In the genomic region with DNA sequence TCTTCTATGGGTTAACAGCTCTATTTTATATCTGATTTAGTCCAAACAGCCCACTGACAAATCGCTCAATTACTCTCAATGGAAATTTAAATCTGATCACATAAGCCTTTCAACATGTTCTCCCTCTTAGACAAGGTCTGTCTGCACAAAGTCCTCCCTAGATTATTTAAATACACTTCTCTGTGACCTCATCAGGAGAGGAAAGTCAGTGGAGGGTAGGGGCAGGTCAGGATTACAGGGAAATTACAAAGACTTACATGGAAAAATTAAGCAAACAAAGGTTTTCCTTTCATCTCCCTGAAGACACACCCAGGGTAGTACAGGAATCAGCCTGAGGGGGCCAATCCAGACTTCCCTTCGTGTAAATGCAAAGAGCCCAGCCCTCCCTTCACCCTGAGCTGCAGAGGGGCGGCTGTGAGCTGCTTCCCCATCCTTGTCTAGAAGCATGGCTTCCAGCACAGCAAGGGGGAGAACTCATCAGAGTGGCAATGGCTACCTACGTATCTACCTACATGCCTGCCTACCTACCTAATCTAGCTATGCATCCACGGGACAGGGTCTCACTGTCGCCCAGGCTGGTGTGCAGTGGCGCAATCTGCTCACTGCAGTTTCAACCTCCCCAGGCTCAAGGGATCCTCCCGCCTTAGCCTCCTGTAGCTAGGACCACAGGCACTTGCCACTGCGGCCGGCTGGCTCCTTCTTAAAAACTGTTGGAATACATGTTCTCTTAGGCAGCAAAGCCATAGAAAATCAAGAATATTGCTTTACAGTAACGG, we compare ENCODE assay signal across 1 cellular context.
TF ChIP-seq lines count a peak whose summit lies in the region.

No MANE protein-coding gene starts in this region.

TF ChIP-seq in WTC11, 78 proteins besides CTCF, POLR2A, EP300 and RAD21 (continued from another document):
- TF ChIP-seq, protein P1, sequence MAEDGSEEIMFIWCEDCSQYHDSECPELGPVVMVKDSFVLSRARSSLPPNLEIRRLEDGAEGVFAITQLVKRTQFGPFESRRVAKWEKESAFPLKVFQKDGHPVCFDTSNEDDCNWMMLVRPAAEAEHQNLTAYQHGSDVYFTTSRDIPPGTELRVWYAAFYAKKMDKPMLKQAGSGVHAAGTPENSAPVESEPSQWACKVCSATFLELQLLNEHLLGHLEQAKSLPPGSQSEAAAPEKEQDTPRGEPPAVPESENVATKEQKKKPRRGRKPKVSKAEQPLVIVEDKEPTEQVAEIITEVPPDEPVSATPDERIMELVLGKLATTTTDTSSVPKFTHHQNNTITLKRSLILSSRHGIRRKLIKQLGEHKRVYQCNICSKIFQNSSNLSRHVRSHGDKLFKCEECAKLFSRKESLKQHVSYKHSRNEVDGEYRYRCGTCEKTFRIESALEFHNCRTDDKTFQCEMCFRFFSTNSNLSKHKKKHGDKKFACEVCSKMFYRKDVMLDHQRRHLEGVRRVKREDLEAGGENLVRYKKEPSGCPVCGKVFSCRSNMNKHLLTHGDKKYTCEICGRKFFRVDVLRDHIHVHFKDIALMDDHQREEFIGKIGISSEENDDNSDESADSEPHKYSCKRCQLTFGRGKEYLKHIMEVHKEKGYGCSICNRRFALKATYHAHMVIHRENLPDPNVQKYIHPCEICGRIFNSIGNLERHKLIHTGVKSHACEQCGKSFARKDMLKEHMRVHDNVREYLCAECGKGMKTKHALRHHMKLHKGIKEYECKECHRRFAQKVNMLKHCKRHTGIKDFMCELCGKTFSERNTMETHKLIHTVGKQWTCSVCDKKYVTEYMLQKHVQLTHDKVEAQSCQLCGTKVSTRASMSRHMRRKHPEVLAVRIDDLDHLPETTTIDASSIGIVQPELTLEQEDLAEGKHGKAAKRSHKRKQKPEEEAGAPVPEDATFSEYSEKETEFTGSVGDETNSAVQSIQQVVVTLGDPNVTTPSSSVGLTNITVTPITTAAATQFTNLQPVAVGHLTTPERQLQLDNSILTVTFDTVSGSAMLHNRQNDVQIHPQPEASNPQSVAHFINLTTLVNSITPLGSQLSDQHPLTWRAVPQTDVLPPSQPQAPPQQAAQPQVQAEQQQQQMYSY (CRISPR knock-in tag; IDR thresholded peaks at IDR 0.05), result no peak
- TF ChIP-seq SMAD4 (CRISPR knock-in tag; IDR thresholded peaks at IDR 0.05) (no peak), IRF2 (CRISPR knock-in tag; IDR thresholded peaks at IDR 0.05; ENCODE audit: borderline replicate concordance, low read depth) (no peak), SMAD3 (CRISPR knock-in tag; IDR thresholded peaks at IDR 0.05; ENCODE audit: borderline replicate concordance) (no peak)
- TF ChIP-seq, protein P2, sequence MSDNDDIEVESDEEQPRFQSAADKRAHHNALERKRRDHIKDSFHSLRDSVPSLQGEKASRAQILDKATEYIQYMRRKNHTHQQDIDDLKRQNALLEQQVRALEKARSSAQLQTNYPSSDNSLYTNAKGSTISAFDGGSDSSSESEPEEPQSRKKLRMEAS (CRISPR knock-in tag; IDR thresholded peaks at IDR 0.05), result no peak
- TF ChIP-seq, protein P3, sequence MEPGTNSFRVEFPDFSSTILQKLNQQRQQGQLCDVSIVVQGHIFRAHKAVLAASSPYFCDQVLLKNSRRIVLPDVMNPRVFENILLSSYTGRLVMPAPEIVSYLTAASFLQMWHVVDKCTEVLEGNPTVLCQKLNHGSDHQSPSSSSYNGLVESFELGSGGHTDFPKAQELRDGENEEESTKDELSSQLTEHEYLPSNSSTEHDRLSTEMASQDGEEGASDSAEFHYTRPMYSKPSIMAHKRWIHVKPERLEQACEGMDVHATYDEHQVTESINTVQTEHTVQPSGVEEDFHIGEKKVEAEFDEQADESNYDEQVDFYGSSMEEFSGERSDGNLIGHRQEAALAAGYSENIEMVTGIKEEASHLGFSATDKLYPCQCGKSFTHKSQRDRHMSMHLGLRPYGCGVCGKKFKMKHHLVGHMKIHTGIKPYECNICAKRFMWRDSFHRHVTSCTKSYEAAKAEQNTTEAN (CRISPR knock-in tag; IDR thresholded peaks at IDR 0.05), result no peak
- TF ChIP-seq, protein P4, sequence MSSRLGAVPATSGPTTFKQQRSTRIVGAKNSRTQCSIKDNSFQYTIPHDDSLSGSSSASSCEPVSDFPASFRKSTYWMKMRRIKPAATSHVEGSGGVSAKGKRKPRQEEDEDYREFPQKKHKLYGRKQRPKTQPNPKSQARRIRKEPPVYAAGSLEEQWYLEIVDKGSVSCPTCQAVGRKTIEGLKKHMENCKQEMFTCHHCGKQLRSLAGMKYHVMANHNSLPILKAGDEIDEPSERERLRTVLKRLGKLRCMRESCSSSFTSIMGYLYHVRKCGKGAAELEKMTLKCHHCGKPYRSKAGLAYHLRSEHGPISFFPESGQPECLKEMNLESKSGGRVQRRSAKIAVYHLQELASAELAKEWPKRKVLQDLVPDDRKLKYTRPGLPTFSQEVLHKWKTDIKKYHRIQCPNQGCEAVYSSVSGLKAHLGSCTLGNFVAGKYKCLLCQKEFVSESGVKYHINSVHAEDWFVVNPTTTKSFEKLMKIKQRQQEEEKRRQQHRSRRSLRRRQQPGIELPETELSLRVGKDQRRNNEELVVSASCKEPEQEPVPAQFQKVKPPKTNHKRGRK (CRISPR knock-in tag; IDR thresholded peaks at IDR 0.05; ENCODE audit: borderline replicate concordance), result no peak
- TF ChIP-seq, protein P5, sequence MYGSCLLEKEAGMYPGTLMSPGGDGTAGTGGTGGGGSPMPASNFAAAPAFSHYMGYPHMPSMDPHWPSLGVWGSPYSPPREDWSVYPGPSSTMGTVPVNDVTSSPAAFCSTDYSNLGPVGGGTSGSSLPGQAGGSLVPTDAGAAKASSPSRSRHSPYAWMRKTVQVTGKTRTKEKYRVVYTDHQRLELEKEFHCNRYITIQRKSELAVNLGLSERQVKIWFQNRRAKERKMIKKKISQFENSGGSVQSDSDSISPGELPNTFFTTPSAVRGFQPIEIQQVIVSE (CRISPR knock-in tag; IDR thresholded peaks at IDR 0.05; ENCODE audit: borderline replicate concordance), result no peak
